In the genomic region with DNA sequence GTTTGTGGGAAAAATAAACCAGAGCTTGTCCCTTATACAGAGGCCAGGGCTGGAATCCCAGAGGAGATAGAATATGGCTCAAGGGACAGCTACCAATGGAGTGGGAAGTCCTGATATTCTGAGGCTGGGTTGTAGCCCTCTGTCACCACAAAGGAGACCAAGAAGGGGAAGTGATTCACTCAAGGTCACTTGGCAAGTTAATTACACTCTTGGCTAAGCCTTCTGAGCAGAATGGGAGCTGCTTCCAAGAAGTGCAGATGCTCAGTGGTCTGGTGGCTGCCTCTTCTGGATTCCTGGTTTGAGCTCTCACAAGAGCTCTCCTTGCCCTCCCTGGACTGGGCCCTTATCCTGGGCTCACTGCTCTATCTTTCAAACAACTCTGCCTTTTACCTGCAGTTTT, we compare ENCODE assay signal across 1 cellular context.
TF ChIP-seq lines count a peak whose summit lies in the region.

No MANE protein-coding gene starts in this region.

TF ChIP-seq in GM23338, 12 proteins besides CTCF, POLR2A, EP300 and RAD21 (continued from another document):
- TF ChIP-seq, protein P1, sequence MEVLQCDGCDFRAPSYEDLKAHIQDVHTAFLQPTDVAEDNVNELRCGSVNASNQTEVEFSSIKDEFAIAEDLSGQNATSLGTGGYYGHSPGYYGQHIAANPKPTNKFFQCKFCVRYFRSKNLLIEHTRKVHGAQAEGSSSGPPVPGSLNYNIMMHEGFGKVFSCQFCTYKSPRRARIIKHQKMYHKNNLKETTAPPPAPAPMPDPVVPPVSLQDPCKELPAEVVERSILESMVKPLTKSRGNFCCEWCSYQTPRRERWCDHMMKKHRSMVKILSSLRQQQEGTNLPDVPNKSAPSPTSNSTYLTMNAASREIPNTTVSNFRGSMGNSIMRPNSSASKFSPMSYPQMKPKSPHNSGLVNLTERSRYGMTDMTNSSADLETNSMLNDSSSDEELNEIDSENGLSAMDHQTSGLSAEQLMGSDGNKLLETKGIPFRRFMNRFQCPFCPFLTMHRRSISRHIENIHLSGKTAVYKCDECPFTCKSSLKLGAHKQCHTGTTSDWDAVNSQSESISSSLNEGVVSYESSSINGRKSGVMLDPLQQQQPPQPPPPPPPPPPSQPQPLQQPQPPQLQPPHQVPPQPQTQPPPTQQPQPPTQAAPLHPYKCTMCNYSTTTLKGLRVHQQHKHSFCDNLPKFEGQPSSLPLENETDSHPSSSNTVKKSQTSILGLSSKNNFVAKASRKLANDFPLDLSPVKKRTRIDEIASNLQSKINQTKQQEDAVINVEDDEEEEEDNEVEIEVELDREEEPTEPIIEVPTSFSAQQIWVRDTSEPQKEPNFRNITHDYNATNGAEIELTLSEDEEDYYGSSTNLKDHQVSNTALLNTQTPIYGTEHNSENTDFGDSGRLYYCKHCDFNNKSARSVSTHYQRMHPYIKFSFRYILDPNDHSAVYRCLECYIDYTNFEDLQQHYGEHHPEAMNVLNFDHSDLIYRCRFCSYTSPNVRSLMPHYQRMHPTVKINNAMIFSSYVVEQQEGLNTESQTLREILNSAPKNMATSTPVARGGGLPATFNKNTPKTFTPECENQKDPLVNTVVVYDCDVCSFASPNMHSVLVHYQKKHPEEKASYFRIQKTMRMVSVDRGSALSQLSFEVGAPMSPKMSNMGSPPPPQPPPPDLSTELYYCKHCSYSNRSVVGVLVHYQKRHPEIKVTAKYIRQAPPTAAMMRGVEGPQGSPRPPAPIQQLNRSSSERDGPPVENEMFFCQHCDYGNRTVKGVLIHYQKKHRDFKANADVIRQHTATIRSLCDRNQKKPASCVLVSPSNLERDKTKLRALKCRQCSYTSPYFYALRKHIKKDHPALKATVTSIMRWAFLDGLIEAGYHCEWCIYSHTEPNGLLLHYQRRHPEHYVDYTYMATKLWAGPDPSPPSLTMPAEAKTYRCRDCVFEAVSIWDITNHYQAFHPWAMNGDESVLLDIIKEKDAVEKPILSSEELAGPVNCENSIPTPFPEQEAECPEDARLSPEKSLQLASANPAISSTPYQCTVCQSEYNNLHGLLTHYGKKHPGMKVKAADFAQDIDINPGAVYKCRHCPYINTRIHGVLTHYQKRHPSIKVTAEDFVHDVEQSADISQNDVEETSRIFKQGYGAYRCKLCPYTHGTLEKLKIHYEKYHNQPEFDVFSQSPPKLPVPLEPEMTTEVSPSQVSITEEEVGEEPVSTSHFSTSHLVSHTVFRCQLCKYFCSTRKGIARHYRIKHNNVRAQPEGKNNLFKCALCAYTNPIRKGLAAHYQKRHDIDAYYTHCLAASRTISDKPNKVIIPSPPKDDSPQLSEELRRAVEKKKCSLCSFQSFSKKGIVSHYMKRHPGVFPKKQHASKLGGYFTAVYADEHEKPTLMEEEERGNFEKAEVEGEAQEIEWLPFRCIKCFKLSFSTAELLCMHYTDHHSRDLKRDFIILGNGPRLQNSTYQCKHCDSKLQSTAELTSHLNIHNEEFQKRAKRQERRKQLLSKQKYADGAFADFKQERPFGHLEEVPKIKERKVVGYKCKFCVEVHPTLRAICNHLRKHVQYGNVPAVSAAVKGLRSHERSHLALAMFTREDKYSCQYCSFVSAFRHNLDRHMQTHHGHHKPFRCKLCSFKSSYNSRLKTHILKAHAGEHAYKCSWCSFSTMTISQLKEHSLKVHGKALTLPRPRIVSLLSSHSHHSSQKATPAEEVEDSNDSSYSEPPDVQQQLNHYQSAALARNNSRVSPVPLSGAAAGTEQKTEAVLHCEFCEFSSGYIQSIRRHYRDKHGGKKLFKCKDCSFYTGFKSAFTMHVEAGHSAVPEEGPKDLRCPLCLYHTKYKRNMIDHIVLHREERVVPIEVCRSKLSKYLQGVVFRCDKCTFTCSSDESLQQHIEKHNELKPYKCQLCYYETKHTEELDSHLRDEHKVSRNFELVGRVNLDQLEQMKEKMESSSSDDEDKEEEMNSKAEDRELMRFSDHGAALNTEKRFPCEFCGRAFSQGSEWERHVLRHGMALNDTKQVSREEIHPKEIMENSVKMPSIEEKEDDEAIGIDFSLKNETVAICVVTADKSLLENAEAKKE (CRISPR knock-in tag; IDR thresholded peaks at IDR 0.05) = no peak
- no peak for TF ChIP-seq ZNF331 (CRISPR knock-in tag; IDR thresholded peaks at IDR 0.05; ENCODE audit: low read depth)
- no peak for TF ChIP-seq EZH2phosphoT487 (IDR thresholded peaks at IDR 0.05; ENCODE audit: unreplicated experiment)
- TF ChIP-seq CREB1 (CRISPR knock-in tag; IDR thresholded peaks at IDR 0.05; ENCODE audit: low read depth) = no peak
- no peak for TF ChIP-seq POLR2AphosphoS5 (IDR thresholded peaks at IDR 0.05; ENCODE audit: low read depth)
- TF ChIP-seq, protein P2, sequence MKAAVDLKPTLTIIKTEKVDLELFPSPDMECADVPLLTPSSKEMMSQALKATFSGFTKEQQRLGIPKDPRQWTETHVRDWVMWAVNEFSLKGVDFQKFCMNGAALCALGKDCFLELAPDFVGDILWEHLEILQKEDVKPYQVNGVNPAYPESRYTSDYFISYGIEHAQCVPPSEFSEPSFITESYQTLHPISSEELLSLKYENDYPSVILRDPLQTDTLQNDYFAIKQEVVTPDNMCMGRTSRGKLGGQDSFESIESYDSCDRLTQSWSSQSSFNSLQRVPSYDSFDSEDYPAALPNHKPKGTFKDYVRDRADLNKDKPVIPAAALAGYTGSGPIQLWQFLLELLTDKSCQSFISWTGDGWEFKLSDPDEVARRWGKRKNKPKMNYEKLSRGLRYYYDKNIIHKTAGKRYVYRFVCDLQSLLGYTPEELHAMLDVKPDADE (IDR thresholded peaks at IDR 0.05) = no peak
- no peak for TF ChIP-seq NANOG (IDR thresholded peaks at IDR 0.05; ENCODE audit: borderline replicate concordance)
- no peak for TF ChIP-seq EZH2 (IDR thresholded peaks at IDR 0.05; ENCODE audit: low read depth, unreplicated experiment)
